Comparison of ENCODE assay signal across 21 cellular contexts in genomic region chr11:9285850-9286587, GRCh38.
"Had no signal": no experiment of that assay in that cellular context is flagged by ENCODE, and none has a peak within 500 bp of the region (broad histone marks: within the 10 kb centered on the region; RNA-seq: fewer than 3 reads in every experiment).

No MANE protein-coding gene starts in this region.

- H3K27me3 Mint-ChIP-seq: activated CD4-positive, alpha-beta memory T cell treated with anti-CD3 and anti-CD28 coated beads, Interleukin-2, amount 10 ng/mL, durations not matched to agents 7 days and 5 days; naive thymus-derived CD4-positive, alpha-beta T cell had no signal

- H3K9me3 ChIP-seq: colonic mucosa, esophagus muscularis mucosa, tibial nerve, vagina had no signal

- H3K4me1 ChIP-seq: colonic mucosa, esophagus muscularis mucosa, foreskin keratinocyte, tibial nerve, vagina had no signal

- H3K27ac ChIP-seq: colonic mucosa, esophagus muscularis mucosa, foreskin keratinocyte, tibial nerve, vagina had no signal

- DNase-seq: activated CD4-positive, alpha-beta memory T cell treated with anti-CD3 and anti-CD28 coated beads, Interleukin-2, amount 10 ng/mL, durations not matched to agents 7 days and 5 days; activated CD4-positive, alpha-beta T cell treated with anti-CD3 and anti-CD28 coated beads for 4 hours; activated CD8-positive, alpha-beta memory T cell treated with anti-CD3 and anti-CD28 coated beads, Interleukin-2, amount 50 U/mL, for 4 hours; activated gamma-delta T cell; activated T-cell treated with anti-CD3 and anti-CD28 coated beads, Interleukin-2, amount 50 U/mL, for 72 hours; central memory CD4-positive, alpha-beta T cell; colonic mucosa; foreskin keratinocyte; immature natural killer cell; left colon; mammary epithelial cell; naive thymus-derived CD4-positive, alpha-beta T cell; stimulated activated CD4-positive, alpha-beta T cell treated with anti-CD3 and anti-CD28 coated beads, Interleukin-15, amount 100 ng/mL, for 24 hours; stimulated activated CD4-positive, alpha-beta T cell treated with anti-CD3 and anti-CD28 coated beads, Interleukin-4, amount 100 ng/mL, for 24 hours; stimulated activated naive CD4-positive, alpha-beta T cell treated with Interleukin-2 at 50 U/mL for 16 hours; substantia nigra had no signal

- H3K4me3 Mint-ChIP-seq: activated CD4-positive, alpha-beta memory T cell treated with anti-CD3 and anti-CD28 coated beads, Interleukin-2, amount 10 ng/mL, durations not matched to agents 7 days and 5 days; activated T-cell treated with anti-CD3 and anti-CD28 coated beads, Interleukin-2, amount 50 U/mL, for 72 hours; immature natural killer cell; naive thymus-derived CD4-positive, alpha-beta T cell; WTC11 had no signal

- H3K9me3 Mint-ChIP-seq: activated CD4-positive, alpha-beta memory T cell treated with anti-CD3 and anti-CD28 coated beads, Interleukin-2, amount 10 ng/mL, durations not matched to agents 7 days and 5 days; activated naive CD4-positive, alpha-beta T cell treated with anti-CD3 and anti-CD28 coated beads, Interleukin-2, amount 50 U/mL, for 72 hours; activated T-cell treated with anti-CD3 and anti-CD28 coated beads, Interleukin-2, amount 50 U/mL, for 72 hours; immature natural killer cell; naive thymus-derived CD4-positive, alpha-beta T cell; WTC11 had no signal

- H3K4me3 ChIP-seq: colonic mucosa, esophagus muscularis mucosa, tibial nerve, vagina had no signal

- H3K27me3 ChIP-seq: colonic mucosa, esophagus muscularis mucosa, foreskin keratinocyte, tibial nerve, vagina had no signal

- H3K36me3 ChIP-seq: colonic mucosa had no signal

- H3K27ac Mint-ChIP-seq: activated CD4-positive, alpha-beta memory T cell treated with anti-CD3 and anti-CD28 coated beads, Interleukin-2, amount 10 ng/mL, durations not matched to agents 7 days and 5 days; activated naive CD4-positive, alpha-beta T cell treated with anti-CD3 and anti-CD28 coated beads, Interleukin-2, amount 50 U/mL, for 72 hours; activated T-cell treated with anti-CD3 and anti-CD28 coated beads, Interleukin-2, amount 50 U/mL, for 72 hours; immature natural killer cell; naive thymus-derived CD4-positive, alpha-beta T cell; WTC11 had no signal

- H3K4me1 Mint-ChIP-seq: WTC11 had no signal

- ATAC-seq: foreskin keratinocyte; left colon; naive thymus-derived CD4-positive, alpha-beta T cell; WTC11 had no signal
